ENCODE assay signal across 32 cellular contexts in genomic region chr1:241707442-241707841, GRCh38. TPM values are rescaled to one million over a fixed set of nuclear protein-coding genes. Genes with fewer than 3 reads are reported as not detected.
A peak's percentile ranks its signal among the peaks of the same experiment; 100 is the strongest.
DNase-seq lines count a peak whose midpoint lies in the region; ATAC-seq, FAIRE-seq and TF ChIP-seq lines count a peak whose summit lies in the region.
"Had no signal": no experiment of that assay in that cellular context is flagged by ENCODE, and none has a peak within 500 bp of the region (broad histone marks: within the 10 kb centered on the region; RNA-seq: fewer than 3 reads in every experiment).

No MANE protein-coding gene starts in this region.

- H3F3A ChIP-seq in smooth muscle cell (ENCODE audit: low read depth), result no peaks in the 10 kb centered on the region

- WGBS in K562 (ENCODE audit: insufficient coverage, low coverage, missing lambda C conversion rate), result 66% methylated on average over 2 of the region's 2 CpGs
- 100% methylated on average over 2 of the region's 2 CpGs for WGBS in smooth muscle cell (ENCODE audit: low lambda C conversion rate)

- H3K27me3 ChIP-seq in CD8-positive, alpha-beta memory T cell (ENCODE audit: insufficient read depth, low read length, poor library complexity, severe bottlenecking), result no peaks in the 10 kb centered on the region
- H3K27me3 ChIP-seq in K562 (ENCODE audit: control insufficient read depth in 2 of 2, insufficient read depth in 2 of 2, low read length in 2 of 2), result no peaks in the 10 kb centered on the region; a peak in 1 of 5 replicates
- H3K27me3 ChIP-seq in smooth muscle cell (ENCODE audit: low read depth), result no peaks in the 10 kb centered on the region
- H3K27me3 ChIP-seq: esophagus muscularis mucosa, gastrocnemius medialis, MG63, right atrium auricular region, spleen had no signal

- H3K27ac Mint-ChIP-seq in CD8-positive, alpha-beta memory T cell, result peak overlapping the region in 7 of 8 donors; percentile 25 to 72 (median 60)
- H3K27ac Mint-ChIP-seq in HFFc6, result peak overlapping the region; percentile 75

- no peaks in the 10 kb centered on the region for H3K27me3 Mint-ChIP-seq in CD8-positive, alpha-beta memory T cell
- H3K27me3 Mint-ChIP-seq in HFFc6 (ENCODE audit: insufficient read depth), result no peaks in the 10 kb centered on the region

- no peaks in the 10 kb centered on the region for H3K9me3 Mint-ChIP-seq in CD8-positive, alpha-beta memory T cell
- H3K9me3 Mint-ChIP-seq in HFFc6, result no peaks in the 10 kb centered on the region

- no peaks in the 10 kb centered on the region for H3K9me1 ChIP-seq in K562 (ENCODE audit: control insufficient read depth, insufficient read depth, low read length)

- H3K36me3 Mint-ChIP-seq in CD8-positive, alpha-beta memory T cell, result no peaks in the 10 kb centered on the region
- no peaks in the 10 kb centered on the region for H3K36me3 Mint-ChIP-seq in HFFc6 (ENCODE audit: low read depth)

- ATAC-seq in K562, result no peak
- no peak for ATAC-seq in GM21526 (IDR thresholded peaks at IDR 0.05; ENCODE audit: low FRiP score, unreplicated experiment)
- ATAC-seq: left cardiac atrium, Right ventricle myocardium inferior had no signal

- no peak for FAIRE-seq in K562 (lab: Jason Lieb, UNC)
- FAIRE-seq: colon, GM12891 had no signal

- H2AFZ ChIP-seq in K562 (ENCODE audit: low read depth, low read length), result peak overlapping the region; percentile 40
- H2AFZ ChIP-seq in smooth muscle cell (ENCODE audit: low read depth), result no peak overlapping the region
- H2AFZ ChIP-seq: parathyroid adenoma had no signal

- TF ChIP-seq EP300 in K562 (IDR thresholded peaks at IDR 0.05; ENCODE audit: low read length), result no peak

- no peaks in the 10 kb centered on the region for H4K20me1 ChIP-seq in K562 (replicated peaks; ENCODE audit: control insufficient read depth, insufficient read depth, low read length)
- no peaks in the 10 kb centered on the region for H4K20me1 ChIP-seq in smooth muscle cell (ENCODE audit: low read depth)

- H3K4me2 ChIP-seq in K562 (ENCODE audit: insufficient read depth, low read length) (no peak overlapping the region), smooth muscle cell (no peak overlapping the region)

- DNase-seq in CD8-positive, alpha-beta memory T cell, result no peak
- DNase-seq in HFFc6, result no peak
- DNase-seq in K562 (ENCODE audit: extremely low read depth in 1 of 4, low spot score in 3 of 4), result no peak
- no peak for DNase-seq in smooth muscle cell (lab: John Stamatoyannopoulos, UW; ENCODE audit: unreplicated experiment)
- no peak for DNase-seq in hypothalamus (lab: John Stamatoyannopoulos, UW)
- DNase-seq in DMS153 (lab: John Stamatoyannopoulos, UW), result no peak
- DNase-seq: activated naive CD4-positive, alpha-beta T cell; activated T-cell treated with anti-CD3 and anti-CD28 coated beads, Interleukin-2, amount 50 U/mL, for 4 hours; gastrocnemius medialis; H7; left cardiac atrium; NCI-H2081 treated with DMSO at 0.1 percent for 48 hours; NCI-H345; NCI-H748 treated with DMSO at 0.1 percent for 48 hours; spleen had no signal

- no peak overlapping the region for H3K27ac ChIP-seq in CD8-positive, alpha-beta memory T cell (ENCODE audit: low read depth, low read length)
- no peak overlapping the region for H3K27ac ChIP-seq in K562 (ENCODE audit: extremely low read depth, low read depth, low read length)
- peak overlapping the region; percentile 69 for H3K27ac ChIP-seq in smooth muscle cell (ENCODE audit: low read depth)
- H3K27ac ChIP-seq: C4-2B, esophagus muscularis mucosa, gastrocnemius medialis, parathyroid adenoma, right atrium auricular region, spleen had no signal

- no peak overlapping the region for H3K4me3 ChIP-seq in CD8-positive, alpha-beta memory T cell (ENCODE audit: low read length)
- H3K4me3 ChIP-seq in K562 (no peak overlapping the region), smooth muscle cell (no peak overlapping the region)
- H3K4me3 ChIP-seq: esophagus muscularis mucosa, gastrocnemius medialis, MG63, right atrium auricular region, spleen had no signal

- intact Hi-C loops in K562 (cut with micrococcal nuclease), result no loop called here

- CTCF ChIA-PET in CD8-positive, alpha-beta memory T cell (lab: Charles Lee), result interaction anchor here (1.3 kb wide), 2 partner anchors 28 to 96 kb away, joined by 3 to 4 read pairs; no protein-coding TSS in a partner anchor
- CTCF ChIA-PET in K562 (lab: Yijun Ruan, JAX; ENCODE audit: low intra/inter-chr PET ratio), result no interaction called here

- BruUV-seq in K562 (replicated peaks; lab: Mats Ljungman, UMichigan), result no TSS peak

- in situ Hi-C loops in K562 (cut with MboI), result no loop called here

- H3K36me3 ChIP-seq in CD8-positive, alpha-beta memory T cell (ENCODE audit: insufficient read depth, low read length), result no peaks in the 10 kb centered on the region
- H3K36me3 ChIP-seq in K562 (ENCODE audit: control insufficient read depth, insufficient read depth, low read length), result no peaks in the 10 kb centered on the region
- no peaks in the 10 kb centered on the region for H3K36me3 ChIP-seq in smooth muscle cell (ENCODE audit: low read depth)
- H3K36me3 ChIP-seq: esophagus muscularis mucosa, gastrocnemius medialis, MG63, right atrium auricular region, spleen had no signal

- no peaks in the 10 kb centered on the region for H3K9me3 ChIP-seq in CD8-positive, alpha-beta memory T cell (ENCODE audit: low read length)
- H3K9me3 ChIP-seq in K562 (replicated peaks; ENCODE audit: control insufficient read depth, insufficient read depth, low read depth, low read length) (peaks cover 6% of the 10 kb centered on the region), smooth muscle cell (replicated peaks; ENCODE audit: low read depth) (no peaks in the 10 kb centered on the region)
- H3K9me3 ChIP-seq: esophagus muscularis mucosa, gastrocnemius medialis, MG63, right atrium auricular region, spleen had no signal

- TF ChIP-seq CTCF in HFFc6 (IDR thresholded peaks at IDR 0.05), result no peak
- no peak for TF ChIP-seq CTCF in K562 (IDR thresholded peaks at IDR 0.05 in 2 of 3, conservative IDR thresholded peaks at IDR 0.05 in 1 of 3; ENCODE audit: insufficient read depth in 2 of 3, low read depth in 1 of 3, low read length in 3 of 3)
- TF ChIP-seq CTCF in smooth muscle cell (IDR thresholded peaks at IDR 0.05; ENCODE audit: borderline replicate concordance, insufficient read depth, poor library complexity, severe bottlenecking), result no peak

- H3K79me2 ChIP-seq in K562 (ENCODE audit: control insufficient read depth, insufficient read depth, low read length), result no peaks in the 10 kb centered on the region
- H3K79me2 ChIP-seq in smooth muscle cell (ENCODE audit: low read depth), result no peaks in the 10 kb centered on the region
- H3K79me2 ChIP-seq: parathyroid adenoma had no signal

- TF ChIP-seq RAD21 in K562 (CRISPR knock-in tag; conservative IDR thresholded peaks at IDR 0.05 in 1 of 2, IDR thresholded peaks at IDR 0.05 in 1 of 2), result no peak

- peak overlapping the region in 5 of 7 donors; percentile 49 to 73 (median 56) for H3K4me3 Mint-ChIP-seq in CD8-positive, alpha-beta memory T cell
- H3K4me3 Mint-ChIP-seq in HFFc6, result peak overlapping the region; percentile 59
- H3K4me3 Mint-ChIP-seq: activated T-cell treated with anti-CD3 and anti-CD28 coated beads, Interleukin-2, amount 50 U/mL, for 4 hours; neural crest cell had no signal

- peaks cover 19% of the 10 kb centered on the region for H3K4me1 ChIP-seq in CD8-positive, alpha-beta memory T cell (ENCODE audit: insufficient read depth, low read length)
- peaks cover 0 to 3% of the 10 kb centered on the region in 2 experiments; a peak in 2 of 5 replicates for H3K4me1 ChIP-seq in K562 (replicated peaks in 1 of 2; ENCODE audit: control insufficient read depth in 2 of 2, insufficient read depth in 2 of 2, low read length in 2 of 2)
- H3K4me1 ChIP-seq in smooth muscle cell (ENCODE audit: low read depth), result no peaks in the 10 kb centered on the region
- H3K4me1 ChIP-seq: esophagus muscularis mucosa, gastrocnemius medialis, parathyroid adenoma, right atrium auricular region, spleen had no signal

- no peak for TF ChIP-seq POLR2A in K562 (conservative IDR thresholded peaks at IDR 0.05)

- POLR2A ChIA-PET in CD8-positive, alpha-beta memory T cell (lab: Charles Lee), result interaction anchor here (1.8 kb wide), 1 partner anchor 67 kb away, joined by 15 read pairs; the partner anchor contains the start of genes CHML and OPN3
- POLR2A ChIA-PET in K562 (lab: Yijun Ruan, JAX), result interaction anchor here (1.2 to 1.6 kb wide), 2 partner anchors 9 to 19 kb away, joined by 3 read pairs; no protein-coding TSS in a partner anchor

- H3K9ac ChIP-seq in K562 (ENCODE audit: insufficient read depth in 1 of 2, low read depth in 2 of 2, low read length in 2 of 2), result no peak overlapping the region
- H3K9ac ChIP-seq in smooth muscle cell (ENCODE audit: low read depth), result no peak overlapping the region
- H3K9ac ChIP-seq: parathyroid adenoma had no signal

- H3K4me1 Mint-ChIP-seq in CD8-positive, alpha-beta memory T cell, result peaks cover 19 to 35% (median 24%) of the 10 kb centered on the region in 3 donors
- peaks cover 44% of the 10 kb centered on the region for H3K4me1 Mint-ChIP-seq in HFFc6 (ENCODE audit: low read depth)
- H3K4me1 Mint-ChIP-seq: neural crest cell had no signal

TF ChIP-seq in K562, 482 proteins besides CTCF, POLR2A, EP300 and RAD21 (continues in another document):
- no peak for TF ChIP-seq ZNF324 (CRISPR knock-in tag; IDR thresholded peaks at IDR 0.05)

RNA-seq across cellular contexts. Expression of gene WDR64, which starts 55.4 kb away (rescaled TPM):
- total RNA-seq in CD8-positive, alpha-beta memory T cell, result not detected
- polyA plus RNA-seq in CD8-positive, alpha-beta memory T cell, result 0.48 TPM
- total RNA-seq in HFFc6 (2021; fragmentation: NEBNext Ultra II Directional; extraction: Animal tissue kit (Norgen Biotek cat#: 25700)), result not detected
- 0.40 TPM in 1 of 2 replicates, not detected in the other for total RNA-seq in K562 (2011; cell fraction: chromatin; rRNA removed; ENCODE audit: low replicate concordance)
- total RNA-seq in K562 (2011; cell fraction: nucleolus; rRNA removed), result not detected in 2 replicates
- total RNA-seq in K562 (2011; cell fraction: nucleoplasm; rRNA removed), result not detected in 2 replicates
- total RNA-seq in K562 (2014; rRNA removed), result not detected in 2 replicates
- total RNA-seq in K562 (2014; rRNA removed; fragmentation: Illumina TruSeq; extraction: Trizol), result 0.06 and 0.29 TPM in 2 replicates
- total RNA-seq in K562 (2015; rRNA removed; fragmentation: Illumina TruSeq; extraction: Trizol), result not detected in 2 replicates
- not detected in 2 replicates for total RNA-seq in K562 (2021)
- polyA plus RNA-seq in K562 (2011; rRNA removed), result not detected in 2 replicates
- polyA plus RNA-seq in K562 (2011; cell fraction: cytosol; rRNA removed), result not detected in 2 replicates
- 0.04 TPM in 1 of 2 replicates, not detected in the other for polyA plus RNA-seq in K562 (2011; cell fraction: nucleus; rRNA removed)
- 0.07 and 0.25 TPM in 2 replicates for polyA plus RNA-seq in K562 (2012)
- 0.06 and 0.08 TPM in 2 replicates for polyA plus RNA-seq in K562 (2014; fragmentation: Illumina TruSeq; extraction: Trizol)
- under 1 TPM; 0.17 to 0.21 TPM for polyA plus RNA-seq in K562 (2014; fragmentation: Nextera tagmentation; extraction: Ambion mirVana)
- polyA plus RNA-seq in K562 (2014; rRNA removed), result not detected in 2 replicates
- not detected in 2 replicates for polyA minus RNA-seq in K562 (2011; rRNA and poly(A)+ RNA removed)
- not detected in 2 replicates for polyA minus RNA-seq in K562 (2011; cell fraction: cytosol; rRNA and poly(A)+ RNA removed)
- polyA minus RNA-seq in K562 (2011; cell fraction: nucleus; rRNA and poly(A)+ RNA removed), result not detected in 2 replicates
- total RNA-seq in smooth muscle cell, result not detected in 2 replicates
- 0.44 TPM in 1 of 2 replicates, not detected in the other for polyA plus RNA-seq in smooth muscle cell
- total RNA-seq: activated CD8-positive, alpha-beta memory T cell treated with anti-CD3 and anti-CD28 coated beads for 36 hours; bronchial epithelial cell; esophagus muscularis mucosa; H7; HT1080; left cardiac atrium; lung microvascular endothelial cell; neural crest cell; right atrium auricular region; Right ventricle myocardium inferior; subcutaneous adipose tissue; T-helper 2 cell treated with Interferon-gamma antibody and Interleukin-4, amounts not matched to agents 100 ng/mL and 5 ng/mL, for 36 hours; ureter had no signal
